Comparison of ENCODE assay signal across 1 cellular context in the genomic region with DNA sequence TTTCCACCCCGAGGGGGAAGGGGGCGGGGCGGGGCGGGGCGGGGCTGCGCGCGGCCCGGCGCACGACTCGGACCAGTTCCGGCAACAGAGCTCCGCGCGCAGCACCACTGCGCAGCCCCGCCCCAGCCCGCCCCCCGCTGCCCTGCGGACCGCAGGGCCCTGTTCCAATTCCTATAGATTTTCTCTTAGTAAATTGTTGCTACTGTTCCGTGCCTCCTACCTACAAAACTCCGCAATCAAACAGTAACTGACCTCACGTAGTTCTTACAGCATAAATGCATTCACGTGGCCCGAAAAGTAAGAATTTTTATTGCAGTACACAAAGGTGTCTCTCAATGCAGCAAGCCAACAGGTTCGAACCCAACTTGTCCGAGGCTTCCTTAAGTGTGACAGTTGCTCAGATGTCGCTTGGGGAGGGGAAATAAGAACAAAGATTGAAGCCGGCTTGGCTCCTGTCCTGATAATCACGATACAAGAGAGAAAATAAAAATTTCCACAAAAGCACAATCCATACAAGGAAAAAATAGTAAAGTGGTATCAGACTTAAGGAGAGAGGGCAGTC.
TF ChIP-seq lines count a peak whose summit lies in the region.

No MANE protein-coding gene starts in this region.

TF ChIP-seq in A549, 52 proteins besides CTCF, POLR2A, EP300 and RAD21 (continued from another document):
- TF ChIP-seq, protein P1, sequence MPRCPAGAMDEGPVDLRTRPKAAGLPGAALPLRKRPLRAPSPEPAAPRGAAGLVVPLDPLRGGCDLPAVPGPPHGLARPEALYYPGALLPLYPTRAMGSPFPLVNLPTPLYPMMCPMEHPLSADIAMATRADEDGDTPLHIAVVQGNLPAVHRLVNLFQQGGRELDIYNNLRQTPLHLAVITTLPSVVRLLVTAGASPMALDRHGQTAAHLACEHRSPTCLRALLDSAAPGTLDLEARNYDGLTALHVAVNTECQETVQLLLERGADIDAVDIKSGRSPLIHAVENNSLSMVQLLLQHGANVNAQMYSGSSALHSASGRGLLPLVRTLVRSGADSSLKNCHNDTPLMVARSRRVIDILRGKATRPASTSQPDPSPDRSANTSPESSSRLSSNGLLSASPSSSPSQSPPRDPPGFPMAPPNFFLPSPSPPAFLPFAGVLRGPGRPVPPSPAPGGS (IDR thresholded peaks at IDR 0.05), result 0 out of 3 replicates have a peak, but pooled peaks have one; percentile 6
- TF ChIP-seq RCOR1 (IDR thresholded peaks at IDR 0.05; ENCODE audit: low read depth, low read length), result no peak
- TF ChIP-seq FOSB (CRISPR knock-in tag; IDR thresholded peaks at IDR 0.05), result no peak
- no peak for TF ChIP-seq RNF2 (IDR thresholded peaks at IDR 0.05; ENCODE audit: borderline replicate concordance, low read depth)
